In genomic region chr10:21516270-21517131, GRCh38 we compare ENCODE assay signal across 8 cellular contexts. TPM values are rescaled to one million over a fixed set of nuclear protein-coding genes. Genes with fewer than 3 reads are reported as not detected.
DNase-seq lines count a peak whose midpoint lies in the region; ATAC-seq and TF ChIP-seq lines count a peak whose summit lies in the region.

No MANE protein-coding gene starts in this region.

- DNase-seq in stimulated activated naive CD4-positive, alpha-beta T cell (lab: John Stamatoyannopoulos, UW) = peak in 4 of 6 experiments; percentile 25 to 57 (median 44)
- no peak for DNase-seq in stimulated activated naive CD4-positive, alpha-beta T cell treated with Interleukin-2 at 50 U/mL for 16 hours (lab: John Stamatoyannopoulos, UW)
- peak; percentile 51 to 85 (median 73) for DNase-seq in head of caudate nucleus
- peak; percentile 93 for DNase-seq in osteoblast (ENCODE audit: insufficient read length, low spot score, missing footprints)
- no peak for DNase-seq in NCI-H2196 treated with DMSO at 0.1 percent for 48 hours (lab: John Stamatoyannopoulos, UW; ENCODE audit: unreplicated experiment)

- H3K4me3 Mint-ChIP-seq in activated naive CD8-positive, alpha-beta T cell = peak overlapping the region; percentile 78

- H3K4me1 ChIP-seq in OCI-LY3 (ENCODE audit: low read length) = peaks cover 18% of the 10 kb centered on the region
- peaks cover 13% of the 10 kb centered on the region for H3K4me1 ChIP-seq in osteoblast (ENCODE audit: insufficient read depth, low read length)

- peak; percentile 78 for ATAC-seq in HG02885 (IDR thresholded peaks at IDR 0.05; ENCODE audit: poor library complexity, unreplicated experiment)

- H3K36me3 ChIP-seq in OCI-LY3 (replicated peaks; ENCODE audit: low read depth, low read length) = no peaks in the 10 kb centered on the region
- no peaks in the 10 kb centered on the region for H3K36me3 ChIP-seq in osteoblast (ENCODE audit: insufficient read depth, low read length)

- no peak overlapping the region for H3K27ac ChIP-seq in OCI-LY3 (ENCODE audit: low read length)
- no peak overlapping the region for H3K27ac ChIP-seq in osteoblast (ENCODE audit: low read depth, low read length)

- H3K9me3 Mint-ChIP-seq in activated naive CD8-positive, alpha-beta T cell (ENCODE audit: low read depth) = no peaks in the 10 kb centered on the region

- TF ChIP-seq CTCF in OCI-LY3 (IDR thresholded peaks at IDR 0.05; ENCODE audit: low read depth, low read length) = no peak
- TF ChIP-seq CTCF in osteoblast (IDR thresholded peaks at IDR 0.05; ENCODE audit: extremely low read depth, low read depth, low read length) = no peak

- H3K79me2 ChIP-seq in OCI-LY3 (ENCODE audit: low read length) (no peaks in the 10 kb centered on the region), osteoblast (ENCODE audit: insufficient read depth, low read length) (no peaks in the 10 kb centered on the region)

- H2AFZ ChIP-seq in OCI-LY3 (ENCODE audit: low read depth, low read length) (no peak overlapping the region), osteoblast (ENCODE audit: low read length) (peak overlapping the region; percentile 89)

- peak overlapping the region; percentile 28; the same call in 1 of the 2 replicates for H3K9ac ChIP-seq in OCI-LY3 (ENCODE audit: low read length)

- intact Hi-C loops in head of caudate nucleus (cut with DNase I) = no loop called here

- H3K9me3 ChIP-seq in OCI-LY3 (ENCODE audit: insufficient read depth, low read length) = no peaks in the 10 kb centered on the region
- H3K9me3 ChIP-seq in osteoblast (ENCODE audit: low read depth, low read length) = no peaks in the 10 kb centered on the region

- H3K4me1 Mint-ChIP-seq in activated naive CD8-positive, alpha-beta T cell (ENCODE audit: low read depth) = peaks cover 35% of the 10 kb centered on the region

- no peaks in the 10 kb centered on the region for H4K20me1 ChIP-seq in OCI-LY3 (ENCODE audit: insufficient read depth, low read length)
- no peaks in the 10 kb centered on the region for H4K20me1 ChIP-seq in osteoblast (ENCODE audit: insufficient read depth, low read length)

- no peak overlapping the region for H3K27ac Mint-ChIP-seq in activated naive CD8-positive, alpha-beta T cell

- peaks cover 61% of the 10 kb centered on the region for H3K27me3 Mint-ChIP-seq in activated naive CD8-positive, alpha-beta T cell

- H3K4me3 ChIP-seq in OCI-LY3 (ENCODE audit: low read length) (peak overlapping the region; percentile 90), osteoblast (ENCODE audit: insufficient read depth, low read length) (peak overlapping the region; percentile 74)

- H3K27me3 ChIP-seq in OCI-LY3 (ENCODE audit: low read depth, low read length) = peaks cover 35% of the 10 kb centered on the region
- no peaks in the 10 kb centered on the region for H3K27me3 ChIP-seq in osteoblast (ENCODE audit: insufficient read depth, low read length)

- H3K4me2 ChIP-seq in OCI-LY3 (ENCODE audit: low read length) = peak overlapping the region; percentile 90
- peak overlapping the region; percentile 96 for H3K4me2 ChIP-seq in osteoblast (ENCODE audit: insufficient read depth, low read length)

- H3K36me3 Mint-ChIP-seq in activated naive CD8-positive, alpha-beta T cell = no peaks in the 10 kb centered on the region

RNA-seq across cellular contexts. Expression of gene SKIDA1, which starts 9.0 kb away (rescaled TPM):
- total RNA-seq in osteoblast = 0.29 and 0.36 TPM in 2 replicates

RNA-seq across cellular contexts. Expression of gene MLLT10, which starts 17.5 kb away (rescaled TPM):
- total RNA-seq in osteoblast = 37.6 and 44.8 TPM in 2 replicates

Comparison
In these comparisons a context has a peak if more than half of its experiments do, and no peak if none do; other contexts are left out.
1. DNase-seq: peak in stimulated activated naive CD4-positive, alpha-beta T cell (4 of 6), head of caudate nucleus (42 of 42) and osteoblast (single experiment); none in stimulated activated naive CD4-positive, alpha-beta T cell treated with Interleukin-2 at 50 U/mL for 16 hours (single experiment) and NCI-H2196 treated with DMSO at 0.1 percent for 48 hours (single experiment).